8 cellular contexts compared by ENCODE assay signal in the genomic region with DNA sequence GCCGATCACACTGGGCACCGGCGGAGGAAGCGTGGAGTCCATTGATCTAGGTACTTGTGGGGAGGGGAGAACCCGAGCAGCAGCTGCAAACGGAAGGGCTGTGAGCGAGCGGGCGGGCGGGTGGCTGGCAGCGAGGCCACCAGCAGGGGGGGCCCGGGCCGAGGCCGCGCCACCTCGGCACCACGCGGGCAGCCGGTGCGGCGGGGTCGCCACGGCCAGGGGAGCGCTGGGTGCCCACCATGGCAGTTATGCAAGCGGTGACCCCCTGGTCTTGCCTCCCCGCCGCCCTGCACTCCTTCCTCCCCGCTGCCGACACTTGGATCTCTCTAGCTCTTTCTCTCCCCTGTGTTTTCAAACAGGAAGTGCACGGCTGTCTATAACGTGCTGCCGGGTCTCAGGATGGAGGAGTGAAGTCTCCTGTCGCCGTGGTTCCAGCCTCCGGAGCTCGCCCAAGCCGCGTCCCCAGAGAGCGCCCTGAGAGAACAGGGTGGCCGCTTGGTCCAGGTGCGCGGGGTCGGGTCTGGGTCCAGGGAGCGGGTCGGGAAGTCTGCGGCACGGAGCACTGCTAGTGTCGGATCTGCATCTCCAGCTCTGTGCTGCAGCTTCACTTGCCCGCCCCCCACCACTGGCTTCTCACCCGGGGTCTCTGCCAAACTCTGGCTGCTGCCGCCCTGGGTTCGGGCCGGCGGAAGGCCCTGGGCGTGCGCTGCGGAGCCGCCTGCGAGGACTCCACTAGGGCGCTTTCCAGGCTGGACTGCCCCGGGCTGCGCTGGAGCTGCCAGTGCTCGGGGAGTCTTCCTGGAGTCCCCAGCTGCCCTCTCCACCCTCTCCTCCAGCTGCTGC. TPM values are rescaled to one million over a fixed set of nuclear protein-coding genes. Genes with fewer than 3 reads are reported as not detected.
A peak's percentile ranks its signal among the peaks of the same experiment; 100 is the strongest.
DNase-seq lines count a peak whose midpoint lies in the region; ATAC-seq and TF ChIP-seq lines count a peak whose summit lies in the region.

No MANE protein-coding gene starts in this region.

- no peaks in the 10 kb centered on the region for H3K36me3 ChIP-seq in effector memory CD4-positive, alpha-beta T cell (ENCODE audit: control insufficient read depth, insufficient read depth, low read length)

- ATAC-seq in GM18870 (IDR thresholded peaks at IDR 0.05; ENCODE audit: unreplicated experiment) (peak; percentile 60), HG03097 (IDR thresholded peaks at IDR 0.05; ENCODE audit: low FRiP score, unreplicated experiment) (peak; percentile 80)
- ATAC-seq in activated CD8-positive, alpha-beta T cell treated with anti-CD3 and anti-CD28 coated beads for 36 hours: peak; percentile 84

- no peak for DNase-seq in AG09309 (ENCODE audit: low read depth)
- DNase-seq in NCI-H526 treated with DMSO at 0.1 percent for 48 hours (lab: John Stamatoyannopoulos, UW): peak; percentile 74
- peak; percentile 87 for DNase-seq in activated CD8-positive, alpha-beta T cell treated with anti-CD3 and anti-CD28 coated beads for 36 hours
- DNase-seq in effector memory CD4-positive, alpha-beta T cell: peak; percentile 48 to 64 (median 63)
- DNase-seq in mesenteric fat pad (ENCODE audit: low spot score): peak; percentile 92
- peak; percentile 52 to 54 for DNase-seq in stimulated activated CD8-positive, alpha-beta memory T cell treated with anti-CD3 and anti-CD28 coated beads, Interleukin-2, amount 100 ng/mL, for 1 hour (ENCODE audit: low read depth in 2 of 2)

- peak overlapping the region; percentile 88 for H3K27ac ChIP-seq in effector memory CD4-positive, alpha-beta T cell (ENCODE audit: insufficient read depth, low read length, poor library complexity, severe bottlenecking)

- H3K4me3 ChIP-seq in AG09309 (ENCODE audit: control insufficient read depth, low read depth, low read length): peak overlapping the region; percentile 66
- peak overlapping the region; percentile 88 for H3K4me3 ChIP-seq in effector memory CD4-positive, alpha-beta T cell (ENCODE audit: insufficient read depth, low read depth, low read length, poor library complexity, severe bottlenecking)

- no peaks in the 10 kb centered on the region for H3K27me3 Mint-ChIP-seq in activated CD8-positive, alpha-beta T cell treated with anti-CD3 and anti-CD28 coated beads for 36 hours

- H3K4me1 ChIP-seq in effector memory CD4-positive, alpha-beta T cell (ENCODE audit: control insufficient read depth, insufficient read depth, low read length, poor library complexity, severe bottlenecking): peaks cover 8% of the 10 kb centered on the region

- H3K9me3 Mint-ChIP-seq in activated CD8-positive, alpha-beta T cell treated with anti-CD3 and anti-CD28 coated beads for 36 hours: no peaks in the 10 kb centered on the region

- H3K4me1 Mint-ChIP-seq in activated CD8-positive, alpha-beta T cell treated with anti-CD3 and anti-CD28 coated beads for 36 hours (ENCODE audit: low read depth): peaks cover 54% of the 10 kb centered on the region

- H3K9me3 ChIP-seq in effector memory CD4-positive, alpha-beta T cell (ENCODE audit: control insufficient read depth, low read length): no peaks in the 10 kb centered on the region

- POLR2A ChIA-PET in activated CD8-positive, alpha-beta T cell treated with anti-CD3 and anti-CD28 coated beads for 36 hours (lab: Charles Lee): interaction anchor here (0.5 to 2.2 kb wide), 25 partner anchors 8 to 240 kb away, joined by 3 to 21 read pairs (median 3); a partner anchor contains a TSS

- no peaks in the 10 kb centered on the region for H3K27me3 ChIP-seq in effector memory CD4-positive, alpha-beta T cell (replicated peaks; ENCODE audit: control insufficient read depth, insufficient read depth, low read length, poor library complexity, severe bottlenecking)

- peak overlapping the region; percentile 88 for H3K4me3 Mint-ChIP-seq in activated CD8-positive, alpha-beta T cell treated with anti-CD3 and anti-CD28 coated beads for 36 hours

- H3K27ac Mint-ChIP-seq in activated CD8-positive, alpha-beta T cell treated with anti-CD3 and anti-CD28 coated beads for 36 hours: peak overlapping the region; percentile 96

- peak; percentile 47 for TF ChIP-seq CTCF in AG09309 (IDR thresholded peaks at IDR 0.05; ENCODE audit: control insufficient read depth, insufficient read depth, low read depth, low read length, missing control alignments)
- peak; percentile 88 for TF ChIP-seq CTCF in activated CD8-positive, alpha-beta T cell treated with anti-CD3 and anti-CD28 coated beads for 36 hours (IDR thresholded peaks at IDR 0.05)

- CTCF ChIA-PET in activated CD8-positive, alpha-beta T cell treated with anti-CD3 and anti-CD28 coated beads for 36 hours (lab: Charles Lee): interaction anchor here (0.7 to 5.6 kb wide), 36 partner anchors 8 to 374 kb away, joined by 3 to 31 read pairs (median 4); a partner anchor contains a TSS

- H3K36me3 Mint-ChIP-seq in activated CD8-positive, alpha-beta T cell treated with anti-CD3 and anti-CD28 coated beads for 36 hours (ENCODE audit: low read depth): peaks cover 35% of the 10 kb centered on the region

- intact Hi-C loops in activated CD8-positive, alpha-beta T cell treated with anti-CD3 and anti-CD28 coated beads for 36 hours (cut with micrococcal nuclease): loop anchor here (10.0 kb wide), 2 partner anchors 59 to 149 kb away; no protein-coding TSS in a partner anchor

RNA-seq across cellular contexts. Expression of a gene that starts 22.7 kb away (rescaled TPM):
- 10 to 100 TPM; 26.3 to 27.5 TPM for total RNA-seq in activated CD8-positive, alpha-beta T cell treated with anti-CD3 and anti-CD28 coated beads for 36 hours
- 8.6 TPM for total RNA-seq in mesenteric fat pad
